ENCODE assay signal across 10 cellular contexts in the genomic region with DNA sequence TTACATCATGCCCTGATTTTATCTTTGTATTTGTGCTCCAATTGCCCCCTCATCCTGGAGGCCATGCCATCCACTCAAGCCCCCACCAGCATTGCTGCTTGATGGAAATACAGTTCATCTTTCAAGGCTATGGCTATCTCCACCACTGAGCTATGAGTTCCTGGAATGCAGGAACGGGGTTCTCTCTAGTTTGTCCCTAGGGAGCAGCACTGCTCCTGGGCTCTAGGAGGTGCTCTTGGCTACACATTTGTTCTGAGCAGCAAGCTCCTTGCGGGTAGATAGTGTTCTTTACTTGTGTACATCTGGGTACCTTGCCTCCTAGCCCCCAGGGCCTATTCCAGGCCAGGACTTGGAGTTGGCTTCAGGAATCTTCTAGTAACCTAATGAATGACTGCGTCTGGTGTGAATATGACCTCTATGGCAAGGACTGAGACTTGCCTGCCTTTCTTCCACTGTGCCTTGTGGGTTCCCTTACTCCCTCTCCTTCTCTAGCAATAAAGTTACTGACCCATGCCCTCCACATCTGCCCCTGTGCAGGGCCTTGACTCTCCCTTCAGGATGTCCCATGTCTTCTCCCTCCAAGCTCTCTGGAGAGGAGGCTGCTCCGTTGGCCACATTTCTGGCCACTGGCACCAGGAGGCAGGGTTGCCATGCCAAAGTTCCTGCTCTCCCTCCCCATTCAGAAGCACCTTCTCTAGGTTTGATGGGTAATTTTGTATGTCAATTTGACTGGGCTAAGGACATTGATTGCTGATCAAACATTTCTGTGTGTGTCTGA. TPM values are rescaled to one million over a fixed set of nuclear protein-coding genes. Genes with fewer than 3 reads are reported as not detected.
DNase-seq lines count a peak whose midpoint lies in the region; ATAC-seq and TF ChIP-seq lines count a peak whose summit lies in the region.
"Had no signal": no experiment of that assay in that cellular context is flagged by ENCODE, and none has a peak within 500 bp of the region (broad histone marks: within the 10 kb centered on the region; RNA-seq: fewer than 3 reads in every experiment).

No MANE protein-coding gene starts in this region.

- in situ Hi-C loops in Panc1 (cut with HindIII; ENCODE audit: low pct_unique_long_range_greater_than_20kb, low sequenced_read_pairs) = no loop called here

- POLR2A ChIA-PET in Panc1 (lab: Charles Lee) = interaction anchor here (0.6 kb wide), 1 partner anchor 234 kb away, joined by 3 read pairs; no protein-coding TSS in a partner anchor

- no peak overlapping the region for H3K27ac ChIP-seq in Panc1 (ENCODE audit: low read length)
- H3K27ac ChIP-seq in aorta (ENCODE audit: low read depth in 1 of 2, low read length in 2 of 2) = no peak overlapping the region

- H3K9me3 ChIP-seq in Panc1 (ENCODE audit: control insufficient read depth, insufficient read depth, low read depth, low read length) (no peaks in the 10 kb centered on the region), aorta (ENCODE audit: control insufficient read depth, low read length) (no peaks in the 10 kb centered on the region)

- H3K4me3 ChIP-seq in Panc1 (ENCODE audit: low read depth in 2 of 2, low read length in 2 of 2) (no peak overlapping the region), aorta (ENCODE audit: low read length in 2 of 2) (no peak overlapping the region)

- no TSS peak for BruUV-seq in Panc1 (replicated peaks; lab: Mats Ljungman, UMichigan)

- CTCF ChIA-PET in Panc1 (lab: Charles Lee) = interaction anchor here (0.5 kb wide), 1 partner anchor 242 kb away, joined by 3 read pairs; no protein-coding TSS in a partner anchor

- H3K4me1 ChIP-seq in Panc1 (ENCODE audit: control insufficient read depth, insufficient read depth, low read length) (no peaks in the 10 kb centered on the region), aorta (ENCODE audit: control insufficient read depth in 1 of 2, insufficient read depth in 2 of 2, low read length in 2 of 2) (no peaks in the 10 kb centered on the region)

- no peaks in the 10 kb centered on the region for H3K36me3 ChIP-seq in Panc1 (ENCODE audit: control insufficient read depth, insufficient read depth, low read length)
- H3K36me3 ChIP-seq in aorta (ENCODE audit: control insufficient read depth in 1 of 2, insufficient read depth in 2 of 2, low read length in 1 of 2) = no peaks in the 10 kb centered on the region

- 25 to 29% methylated on average over 4 of the region's 4 CpGs for WGBS in aorta, 2 donors

- H3K27me3 ChIP-seq in Panc1 (ENCODE audit: control insufficient read depth, insufficient read depth, low read length) (no peaks in the 10 kb centered on the region), aorta (ENCODE audit: control insufficient read depth in 1 of 2, insufficient read depth in 2 of 2, low read length in 1 of 2) (no peaks in the 10 kb centered on the region)

- intact Hi-C loops in Panc1 (cut with micrococcal nuclease; ENCODE audit: unreplicated experiment) (no loop called here), aorta (cut with DNase I) (no loop called here)

- peak; percentile 58 for TF ChIP-seq CTCF in Panc1 (IDR thresholded peaks at IDR 0.05)

- peak; percentile 48 for ATAC-seq in GM21515 (IDR thresholded peaks at IDR 0.05; ENCODE audit: unreplicated experiment)
- peak; percentile 74 for ATAC-seq in Panc1
- ATAC-seq in aorta (ENCODE audit: low FRiP score) = no peak
- ATAC-seq in HG03520 (IDR thresholded peaks at IDR 0.05; ENCODE audit: unreplicated experiment) = no peak
- ATAC-seq: naive thymus-derived CD4-positive, alpha-beta T cell had no signal

- DNase-seq in ELR (ENCODE audit: low read depth) (peak; percentile 40), Panc1 (ENCODE audit: low read depth, low spot score) (no peak), iris pigment epithelial cell (ENCODE audit: low read depth) (peak; percentile 59), activated gamma-delta T cell treated with Interleukin-2 at 50 U/mL for 16 hours (no peak), aorta (no peak)
- DNase-seq in stimulated activated CD4-positive, alpha-beta T cell treated with anti-CD3 and anti-CD28 coated beads, Interleukin-4, amount 100 ng/mL, for 24 hours = no peak
- DNase-seq: KG1; naive thymus-derived CD4-positive, alpha-beta T cell had no signal

RNA-seq across cellular contexts. Expression of gene CITED1, which starts 7.6 kb away (rescaled TPM):
- total RNA-seq in Panc1 (2021; ENCODE audit: unreplicated experiment) (0.36 TPM), aorta (not detected)
- polyA plus RNA-seq in Panc1 (2012; ENCODE audit: insufficient read length) = 0.75 TPM
- polyA plus RNA-seq in aorta = under 1 TPM in 1 of 2 donors, not detected in 1; 0.46 TPM
- polyA plus RNA-seq: naive thymus-derived CD4-positive, alpha-beta T cell had no signal

RNA-seq across cellular contexts. Expression of gene RPS4X, which starts 21.1 kb away (rescaled TPM):
- total RNA-seq in Panc1 (2021; ENCODE audit: unreplicated experiment) (704 TPM), aorta (100 to 1,000 TPM; 732 to 930 TPM)
- 919 TPM for polyA plus RNA-seq in Panc1 (2012; ENCODE audit: insufficient read length)
- 1,000 to 10,000 TPM; 1,448 to 1,899 TPM for polyA plus RNA-seq in aorta

RNA-seq across cellular contexts. Expression of gene ERCC6L, which starts 59.3 kb away (rescaled TPM):
- total RNA-seq in Panc1 (2021; ENCODE audit: unreplicated experiment) (17.3 TPM), aorta (under 1 TPM; 0.13 to 0.15 TPM)
- 3.9 TPM for polyA plus RNA-seq in Panc1 (2012; ENCODE audit: insufficient read length)
- not detected for polyA plus RNA-seq in aorta

Comparison
In these comparisons a context has a peak if more than half of its experiments do, and no peak if none do; other contexts are left out.
1. DNase-seq: peak in ELR (single experiment) and iris pigment epithelial cell (single experiment); none in Panc1 (single experiment), stimulated activated CD4-positive, alpha-beta T cell treated with anti-CD3 and anti-CD28 coated beads, Interleukin-4, amount 100 ng/mL, for 24 hours (single experiment), activated gamma-delta T cell treated with Interleukin-2 at 50 U/mL for 16 hours (single experiment) and aorta (0 of 2).
2. ATAC-seq: peak in GM21515 (single experiment) and Panc1 (single experiment); none in aorta (single experiment) and HG03520 (single experiment).
3. RNA of gene ERCC6L, which starts 59.3 kb away (total RNA-seq): 17.3 TPM in Panc1 (single experiment); 0.13 to 0.15 TPM in aorta; every median in the first group is over 10 times any median in the second.